In genomic region chr5:112737472-112738179, GRCh38 we compare ENCODE assay signal across 8 cellular contexts. TPM values are rescaled to one million over a fixed set of nuclear protein-coding genes. Genes with fewer than 3 reads are reported as not detected.
DNase-seq lines count a peak whose midpoint lies in the region; FAIRE-seq lines count a peak whose summit lies in the region.

TSS of gene APC (plus strand) at chr5:112737885. CDS start at chr5:112754891, 17,006 bp downstream.

- peak; percentile 90 for DNase-seq in ELF-1 (ENCODE audit: low read depth, low spot score)
- DNase-seq in GOT3 (lab: John Stamatoyannopoulos, UW), result peak; percentile 77
- peak; percentile 91 for DNase-seq in M059J (ENCODE audit: low read depth)
- peak; percentile 75 to 88 for DNase-seq in SJSA1 (ENCODE audit: low read depth in 1 of 2, low spot score in 2 of 2)
- DNase-seq in activated naive CD4-positive, alpha-beta T cell (lab: John Stamatoyannopoulos, UW), result peak; percentile 37 to 63 (median 51)
- peak; percentile 71 to 78 for DNase-seq in frontal cortex (ENCODE audit: low spot score in 2 of 2)

- H3K4me3 ChIP-seq in SJSA1 (peak within 1 kb of the TSS; percentile 48), neuron (ENCODE audit: low read length) (peak within 1 kb of the TSS; percentile 70), stomach smooth muscle (ENCODE audit: low read length in 2 of 2) (peak within 1 kb of the TSS; percentile 84 to 97)

- H3K9me3 ChIP-seq in SJSA1 (replicated peaks) (no peaks in the 10 kb centered on the region), neuron (ENCODE audit: low read length) (no peaks in the 10 kb centered on the region), stomach smooth muscle (ENCODE audit: control insufficient read depth in 2 of 2, low read length in 2 of 2) (no peaks in the 10 kb centered on the region)

- FAIRE-seq in frontal cortex (lab: Jason Lieb, UNC), result no peak

- no peaks in the 10 kb centered on the region for H3K36me3 ChIP-seq in SJSA1
- H3K36me3 ChIP-seq in neuron (ENCODE audit: insufficient read depth, low read length), result no peaks in the 10 kb centered on the region
- no peaks in the 10 kb centered on the region for H3K36me3 ChIP-seq in stomach smooth muscle (ENCODE audit: control insufficient read depth in 2 of 2, insufficient read depth in 2 of 2, low read length in 2 of 2)

- H3K9ac ChIP-seq in stomach smooth muscle (ENCODE audit: low read length in 2 of 2), result peak within 1 kb of the TSS; percentile 73 to 91

- no peaks in the 10 kb centered on the region for H3K27me3 ChIP-seq in SJSA1 (replicated peaks)
- no peaks in the 10 kb centered on the region for H3K27me3 ChIP-seq in neuron (ENCODE audit: insufficient read depth, low read length)
- no peaks in the 10 kb centered on the region for H3K27me3 ChIP-seq in stomach smooth muscle (ENCODE audit: control insufficient read depth in 1 of 2, insufficient read depth in 2 of 2, low read length in 2 of 2)

- peak within 1 kb of the TSS; percentile 60 for H2AFZ ChIP-seq in neuron (ENCODE audit: low read depth, low read length)

- peaks cover 22% of the 10 kb centered on the region; the same call in 1 of the 2 replicates for H3K4me1 ChIP-seq in SJSA1 (replicated peaks)
- peaks cover 24% of the 10 kb centered on the region for H3K4me1 ChIP-seq in neuron (ENCODE audit: insufficient read depth, low read length)
- H3K4me1 ChIP-seq in stomach smooth muscle (ENCODE audit: control insufficient read depth, insufficient read depth, low read length), result no peaks in the 10 kb centered on the region

- H3K27ac ChIP-seq in SJSA1, result peak within 1 kb of the TSS; percentile 15
- peak within 1 kb of the TSS; percentile 19 for H3K27ac ChIP-seq in stomach smooth muscle (ENCODE audit: low read length)

RNA-seq across cellular contexts. Expression of gene APC, which starts in this region (rescaled TPM):
- 18.7 and 28.1 TPM in 2 replicates for total RNA-seq in M059J (2014; rRNA removed; shearing (Covaris generic))
- total RNA-seq in SJSA1 (2014; rRNA removed; shearing (Covaris generic)), result 29.3 and 44.7 TPM in 2 replicates
- 301 TPM for total RNA-seq in frontal cortex

Comparison
In these comparisons a context has a peak if more than half of its experiments do, and no peak if none do; other contexts are left out.
1. Peak in every context shown above with its lines: DNase-seq, H3K4me3 ChIP-seq and H3K27ac ChIP-seq.